Comparison of ENCODE assay signal across 11 cellular contexts in the genomic region with DNA sequence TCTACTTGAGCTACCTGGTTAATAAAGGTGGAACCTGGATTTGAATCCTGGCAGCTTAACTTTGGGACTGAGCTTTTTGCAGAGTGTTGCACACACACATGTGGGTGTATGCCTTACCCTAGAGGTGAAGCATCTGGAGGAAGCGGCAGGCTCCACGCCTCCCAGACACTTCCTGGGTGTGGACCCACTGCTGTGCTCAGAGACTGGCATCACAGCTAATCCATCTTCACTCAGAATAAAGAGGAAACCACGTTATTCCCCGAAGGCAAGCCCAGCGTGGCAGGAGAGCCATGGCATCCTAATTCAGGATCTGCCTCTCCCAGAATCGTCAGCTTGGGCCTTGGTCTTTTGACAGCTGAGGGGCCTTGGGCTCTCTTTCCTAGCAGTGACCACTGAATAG. TPM values are rescaled to one million over a fixed set of nuclear protein-coding genes. Genes with fewer than 3 reads are reported as not detected.
DNase-seq lines count a peak whose midpoint lies in the region; ATAC-seq and TF ChIP-seq lines count a peak whose summit lies in the region.
"Had no signal": no experiment of that assay in that cellular context is flagged by ENCODE, and none has a peak within 500 bp of the region (broad histone marks: within the 10 kb centered on the region; RNA-seq: fewer than 3 reads in every experiment).

No MANE protein-coding gene starts in this region.

- no peak overlapping the region for H3K9ac ChIP-seq in rectal smooth muscle tissue (ENCODE audit: low read length)

- peak overlapping the region in 7 of 8 donors; percentile 53 to 78 (median 69) for H3K4me3 Mint-ChIP-seq in CD4-positive, alpha-beta memory T cell
- H3K4me3 Mint-ChIP-seq in T-helper 17 cell (peak overlapping the region; percentile 63), MCF 10A (ENCODE audit: unreplicated experiment) (no peak overlapping the region)

- ATAC-seq in T-helper 17 cell (peak; percentile 77), HG03025 (IDR thresholded peaks at IDR 0.05; ENCODE audit: low FRiP score, unreplicated experiment) (no peak)

- POLR2A ChIA-PET in CD4-positive, alpha-beta memory T cell (lab: Charles Lee; ENCODE audit: partially characterized antibody) = interaction anchor here (2.1 kb wide), 2 partner anchors 165 to 245 kb away, joined by 8 to 9 read pairs; a partner anchor contains a TSS
- POLR2A ChIA-PET in MCF 10A (lab: Yijun Ruan, JAX) = no interaction called here

- BruUV-seq in MCF 10A (replicated peaks; lab: Mats Ljungman, UMichigan) = no TSS peak

- intact Hi-C loops in CD4-positive, alpha-beta memory T cell (cut with micrococcal nuclease) = loop anchor here (10.0 kb wide), 1 partner anchor 93 kb away; a partner anchor contains a TSS
- intact Hi-C loops in MCF 10A (cut with micrococcal nuclease) = no loop called here

- TF ChIP-seq CTCF in MCF 10A (IDR thresholded peaks at IDR 0.05; ENCODE audit: unreplicated experiment) = no peak

- H3K27me3 Mint-ChIP-seq in CD4-positive, alpha-beta memory T cell = no peaks in the 10 kb centered on the region
- no peaks in the 10 kb centered on the region for H3K27me3 Mint-ChIP-seq in T-helper 17 cell
- H3K27me3 Mint-ChIP-seq in MCF 10A (ENCODE audit: insufficient read depth, unreplicated experiment) = no peaks in the 10 kb centered on the region

- no peaks in the 10 kb centered on the region for H3K9me3 Mint-ChIP-seq in CD4-positive, alpha-beta memory T cell
- H3K9me3 Mint-ChIP-seq in MCF 10A (ENCODE audit: unreplicated experiment) = no peaks in the 10 kb centered on the region

- peak overlapping the region in 6 of 7 donors; percentile 68 to 90 (median 84) for H3K27ac Mint-ChIP-seq in CD4-positive, alpha-beta memory T cell
- H3K27ac Mint-ChIP-seq in T-helper 17 cell (peak overlapping the region; percentile 74), MCF 10A (ENCODE audit: low read depth, unreplicated experiment) (no peak overlapping the region)

- H3K4me1 Mint-ChIP-seq in CD4-positive, alpha-beta memory T cell = peaks cover 22 to 50% (median 36%) of the 10 kb centered on the region in 4 donors
- H3K4me1 Mint-ChIP-seq in T-helper 17 cell (peaks cover 30% of the 10 kb centered on the region), MCF 10A (ENCODE audit: insufficient read depth, unreplicated experiment) (peaks cover 8% of the 10 kb centered on the region)

- no peaks in the 10 kb centered on the region for H3K27me3 ChIP-seq in CD4-positive, alpha-beta memory T cell (ENCODE audit: insufficient read depth, low read length)
- H3K27me3 ChIP-seq in rectal smooth muscle tissue (ENCODE audit: control insufficient read depth, insufficient read depth, low read length) = no peaks in the 10 kb centered on the region
- H3K27me3 ChIP-seq: adrenal gland, right lobe of liver had no signal

- peak overlapping the region; percentile 32 for H3K27ac ChIP-seq in CD4-positive, alpha-beta memory T cell (ENCODE audit: low read depth, low read length)
- peak overlapping the region; percentile 93 for H3K27ac ChIP-seq in rectal smooth muscle tissue (ENCODE audit: low read depth, low read length)
- H3K27ac ChIP-seq: adrenal gland, right lobe of liver had no signal

- H3K4me3 ChIP-seq in CD4-positive, alpha-beta memory T cell (ENCODE audit: low read length in 2 of 2) = no peak overlapping the region
- no peak overlapping the region for H3K4me3 ChIP-seq in rectal smooth muscle tissue (ENCODE audit: low read length)
- H3K4me3 ChIP-seq: adrenal gland, right lobe of liver had no signal

- H3K9me3 ChIP-seq in CD4-positive, alpha-beta memory T cell (ENCODE audit: control insufficient read depth in 1 of 2, low read length in 2 of 2) = no peaks in the 10 kb centered on the region
- H3K9me3 ChIP-seq in T-helper 17 cell (ENCODE audit: control insufficient read depth, low read length, poor library complexity, severe bottlenecking) = no peaks in the 10 kb centered on the region
- H3K9me3 ChIP-seq: adrenal gland, right lobe of liver had no signal

- H3K36me3 Mint-ChIP-seq in CD4-positive, alpha-beta memory T cell = no peaks in the 10 kb centered on the region
- H3K36me3 Mint-ChIP-seq in T-helper 17 cell (ENCODE audit: low read depth) (no peaks in the 10 kb centered on the region), MCF 10A (ENCODE audit: insufficient read depth, unreplicated experiment) (no peaks in the 10 kb centered on the region)

- H3K4me1 ChIP-seq in CD4-positive, alpha-beta memory T cell (ENCODE audit: insufficient read depth, low read length) = peaks cover 24% of the 10 kb centered on the region
- H3K4me1 ChIP-seq in rectal smooth muscle tissue (ENCODE audit: control insufficient read depth, insufficient read depth, low read length) = peaks cover 39% of the 10 kb centered on the region
- H3K4me1 ChIP-seq: adrenal gland had no signal

- CTCF ChIA-PET in CD4-positive, alpha-beta memory T cell (lab: Charles Lee; ENCODE audit: partially characterized antibody) = interaction anchor here (1.0 to 8.9 kb wide), 6 partner anchors 9 to 208 kb away, joined by 3 to 76 read pairs (median 4); a partner anchor contains a TSS
- CTCF ChIA-PET in MCF 10A (lab: Yijun Ruan, JAX) = interaction anchor here (0.5 to 1.1 kb wide), 10 partner anchors 10 to 258 kb away, joined by 3 to 6 read pairs (median 3); no protein-coding TSS in a partner anchor

- DNase-seq in CD4-positive, alpha-beta memory T cell = peak; percentile 29 to 44 (median 41)
- no peak for DNase-seq in T-helper 17 cell
- DNase-seq in central memory CD4-positive, alpha-beta T cell = peak; percentile 30
- DNase-seq in NCI-H2029 (lab: John Stamatoyannopoulos, UW) = no peak
- no peak for DNase-seq in MCF 10A (ENCODE audit: unreplicated experiment)
- no peak for DNase-seq in GOT3 (lab: John Stamatoyannopoulos, UW)
- DNase-seq: NCI-H446 had no signal

- no peaks in the 10 kb centered on the region for H3K36me3 ChIP-seq in CD4-positive, alpha-beta memory T cell (ENCODE audit: insufficient read depth, low read length)
- no peaks in the 10 kb centered on the region for H3K36me3 ChIP-seq in rectal smooth muscle tissue (ENCODE audit: control insufficient read depth, insufficient read depth, low read length)
- H3K36me3 ChIP-seq: adrenal gland, right lobe of liver had no signal

RNA-seq across cellular contexts. Expression of a gene that starts 25.5 kb away (rescaled TPM):
- total RNA-seq in CD4-positive, alpha-beta memory T cell = under 1 TPM; 0.72 to 0.96 TPM
- under 1 TPM; 0.15 to 0.25 TPM for polyA plus RNA-seq in CD4-positive, alpha-beta memory T cell
- total RNA-seq in T-helper 17 cell (under 1 TPM in 1 of 2 donors, not detected in 1; 0.94 TPM), MCF 10A (2022) (1.1 and 1.3 TPM in 2 replicates)

RNA-seq across cellular contexts. Expression of a gene that starts 45.0 kb away (rescaled TPM):
- not detected for total RNA-seq in CD4-positive, alpha-beta memory T cell
- polyA plus RNA-seq in CD4-positive, alpha-beta memory T cell = not detected
- total RNA-seq in T-helper 17 cell = not detected
- total RNA-seq in MCF 10A (2022) = not detected in 2 replicates

RNA-seq across cellular contexts. Expression of a gene that starts 56.7 kb away (rescaled TPM):
- 10 to 100 TPM; 24.3 to 26.7 TPM for total RNA-seq in CD4-positive, alpha-beta memory T cell
- polyA plus RNA-seq in CD4-positive, alpha-beta memory T cell = 100 to 1,000 TPM in 1 of 2 donors, 10 to 100 TPM in 1; 91.3 to 157 TPM
- total RNA-seq in T-helper 17 cell = 10 to 100 TPM; 20.7 to 29.2 TPM
- total RNA-seq in MCF 10A (2022) = 140 and 161 TPM in 2 replicates

Comparison
In these comparisons a context has a peak if more than half of its experiments do, and no peak if none do; other contexts are left out.
1. DNase-seq: peak in CD4-positive, alpha-beta memory T cell (5 of 5) and central memory CD4-positive, alpha-beta T cell (single experiment); none in T-helper 17 cell (0 of 3), NCI-H2029 (single experiment), MCF 10A (single experiment) and GOT3 (single experiment).